In genomic region chr22:27792452-27793165, GRCh38 we compare ENCODE assay signal across 20 cellular contexts. TPM values are rescaled to one million over a fixed set of nuclear protein-coding genes. Genes with fewer than 3 reads are reported as not detected.
DNase-seq lines count a peak whose midpoint lies in the region; ATAC-seq and TF ChIP-seq lines count a peak whose summit lies in the region.
"Had no signal": no experiment of that assay in that cellular context is flagged by ENCODE, and none has a peak within 500 bp of the region (broad histone marks: within the 10 kb centered on the region; RNA-seq: fewer than 3 reads in every experiment).

No MANE protein-coding gene starts in this region.

- peaks cover 57 to 74% (median 72%) of the 10 kb centered on the region in 3 donors for H3K4me1 ChIP-seq in skeletal muscle tissue (ENCODE audit: control insufficient read depth in 3 of 3, insufficient read depth in 3 of 3, low read length in 3 of 3)

- DNase-seq in NCI-H2171 (lab: John Stamatoyannopoulos, UW) = peak; percentile 34
- no peak for DNase-seq in astrocyte of the cerebellum (ENCODE audit: low read depth)
- no peak for DNase-seq in mesothelial cell of epicardium (ENCODE audit: low spot score in 2 of 2, unreplicated experiment in 2 of 2)
- DNase-seq in GM10266 (ENCODE audit: extremely low spot score) = no peak
- DNase-seq: activated B cell treated with CpG ODN at 0.5 μM for 24 hours; activated CD4-positive, alpha-beta memory T cell treated with anti-CD3 and anti-CD28 coated beads for 36 hours; CD8-positive, alpha-beta T cell; H9; Kasumi-1; NCI-H187 treated with DMSO at 0.1 percent for 48 hours; SK-N-SH; stimulated activated CD4-positive, alpha-beta T cell treated with anti-CD3 and anti-CD28 coated beads, Interleukin-2, amount 100 ng/mL, for 24 hours; stimulated activated naive CD4-positive, alpha-beta T cell; trophoblast cell had no signal

- peak overlapping the region in 2 of 3 donors; percentile 51 to 69 for H3K9ac ChIP-seq in skeletal muscle tissue (ENCODE audit: low read depth in 1 of 3, low read length in 3 of 3)
- H3K9ac ChIP-seq: SK-N-SH had no signal

- ATAC-seq in activated T-helper 17 cell treated with anti-CD3 and anti-CD28 coated beads, Interleukin-2, amount 50 U/mL, for 72 hours (replicated peaks) = no peak
- ATAC-seq in GM21526 (IDR thresholded peaks at IDR 0.05; ENCODE audit: low FRiP score, unreplicated experiment) = no peak
- no peak for ATAC-seq in HG03039 (IDR thresholded peaks at IDR 0.05; ENCODE audit: unreplicated experiment)
- ATAC-seq: CD8-positive, alpha-beta T cell had no signal

- peaks cover 61% of the 10 kb centered on the region for H3K27me3 Mint-ChIP-seq in mesothelial cell of epicardium (ENCODE audit: low read depth)
- peaks cover 9% of the 10 kb centered on the region for H3K27me3 Mint-ChIP-seq in activated T-helper 17 cell treated with anti-CD3 and anti-CD28 coated beads, Interleukin-2, amount 50 U/mL, for 72 hours
- H3K27me3 Mint-ChIP-seq: activated B cell treated with CpG ODN at 0.5 μM for 24 hours had no signal

- peak overlapping the region; percentile 76 for H3K4me3 ChIP-seq in astrocyte of the cerebellum (ENCODE audit: low read depth, low read length)
- peak overlapping the region in 2 of 3 donors; percentile 14 to 27 for H3K4me3 ChIP-seq in skeletal muscle tissue (ENCODE audit: low read length in 3 of 3)
- H3K4me3 ChIP-seq: lung, skin epidermis had no signal

- H3K9me3 ChIP-seq in skeletal muscle tissue (ENCODE audit: control insufficient read depth in 3 of 3, low read length in 3 of 3) = no peaks in the 10 kb centered on the region
- H3K9me3 ChIP-seq: SK-N-SH had no signal

- H3K36me3 Mint-ChIP-seq in mesothelial cell of epicardium = peaks cover 42% of the 10 kb centered on the region
- no peaks in the 10 kb centered on the region for H3K36me3 Mint-ChIP-seq in activated T-helper 17 cell treated with anti-CD3 and anti-CD28 coated beads, Interleukin-2, amount 50 U/mL, for 72 hours (ENCODE audit: low read depth)
- H3K36me3 Mint-ChIP-seq: activated CD4-positive, alpha-beta memory T cell treated with anti-CD3 and anti-CD28 coated beads for 36 hours; CD8-positive, alpha-beta T cell had no signal

- TF ChIP-seq CTCF in astrocyte of the cerebellum (IDR thresholded peaks at IDR 0.05; ENCODE audit: low read depth, low read length, missing control alignments) (no peak), mesothelial cell of epicardium (IDR thresholded peaks at IDR 0.05; ENCODE audit: unreplicated experiment) (no peak), GM10266 (IDR thresholded peaks at IDR 0.05; ENCODE audit: control insufficient read depth, insufficient read depth, low read depth, missing control alignments) (no peak)

- H3K27ac Mint-ChIP-seq in mesothelial cell of epicardium = no peak overlapping the region
- no peak overlapping the region for H3K27ac Mint-ChIP-seq in activated T-helper 17 cell treated with anti-CD3 and anti-CD28 coated beads, Interleukin-2, amount 50 U/mL, for 72 hours
- H3K27ac Mint-ChIP-seq: activated B cell treated with CpG ODN at 0.5 μM for 24 hours; activated CD4-positive, alpha-beta memory T cell treated with anti-CD3 and anti-CD28 coated beads for 36 hours; CD8-positive, alpha-beta T cell; H9 had no signal

- H3K9me3 Mint-ChIP-seq in mesothelial cell of epicardium = no peaks in the 10 kb centered on the region
- no peaks in the 10 kb centered on the region for H3K9me3 Mint-ChIP-seq in activated T-helper 17 cell treated with anti-CD3 and anti-CD28 coated beads, Interleukin-2, amount 50 U/mL, for 72 hours
- H3K9me3 Mint-ChIP-seq: activated B cell treated with CpG ODN at 0.5 μM for 24 hours; activated CD4-positive, alpha-beta memory T cell treated with anti-CD3 and anti-CD28 coated beads for 36 hours; CD8-positive, alpha-beta T cell; H9 had no signal

- H3K4me1 Mint-ChIP-seq in mesothelial cell of epicardium = peaks cover 65% of the 10 kb centered on the region
- no peaks in the 10 kb centered on the region for H3K4me1 Mint-ChIP-seq in activated T-helper 17 cell treated with anti-CD3 and anti-CD28 coated beads, Interleukin-2, amount 50 U/mL, for 72 hours
- H3K4me1 Mint-ChIP-seq: activated B cell treated with CpG ODN at 0.5 μM for 24 hours had no signal

- H3K4me3 Mint-ChIP-seq in mesothelial cell of epicardium = peak overlapping the region; percentile 8
- no peak overlapping the region for H3K4me3 Mint-ChIP-seq in activated T-helper 17 cell treated with anti-CD3 and anti-CD28 coated beads, Interleukin-2, amount 50 U/mL, for 72 hours
- H3K4me3 Mint-ChIP-seq: activated B cell treated with CpG ODN at 0.5 μM for 24 hours; activated CD4-positive, alpha-beta memory T cell treated with anti-CD3 and anti-CD28 coated beads for 36 hours; CD8-positive, alpha-beta T cell; H9 had no signal

- H3K36me3 ChIP-seq in skeletal muscle tissue (ENCODE audit: control insufficient read depth in 3 of 3, insufficient read depth in 3 of 3, low read length in 3 of 3) = peaks cover 4 to 12% (median 9%) of the 10 kb centered on the region in 3 donors

- in situ Hi-C loops in astrocyte of the cerebellum (cut with HindIII; ENCODE audit: low sequenced_read_pairs) = no loop called here

- H3K27ac ChIP-seq in skeletal muscle tissue (ENCODE audit: low read depth, low read length) = peak overlapping the region; percentile 3
- H3K27ac ChIP-seq: skin epidermis had no signal

- no peaks in the 10 kb centered on the region for H3K27me3 ChIP-seq in skeletal muscle tissue (ENCODE audit: control insufficient read depth in 3 of 3, insufficient read depth in 3 of 3, low read length in 3 of 3)

RNA-seq across cellular contexts. Expression of gene MN1, which starts 8.9 kb away (rescaled TPM):
- total RNA-seq in mesothelial cell of epicardium (46.3 to 49.6 TPM (median 47.8 TPM) in 3 replicates), skeletal muscle tissue (2.6 TPM)
- total RNA-seq in activated T-helper 17 cell treated with anti-CD3 and anti-CD28 coated beads, Interleukin-2, amount 50 U/mL, for 72 hours = under 1 TPM; 0.13 TPM

Comparison
In these comparisons a context has a peak if more than half of its experiments do, and no peak if none do; other contexts are left out.
1. RNA of gene MN1, which starts 8.9 kb away (total RNA-seq): 46.3 to 49.6 TPM in mesothelial cell of epicardium; 2.6 TPM in skeletal muscle tissue (single experiment) and 0.13 TPM in activated T-helper 17 cell treated with anti-CD3 and anti-CD28 coated beads, Interleukin-2, amount 50 U/mL, for 72 hours; every median in the first group is over 10 times any median in the second.